Comparison of ENCODE assay signal across 21 cellular contexts in the genomic region with DNA sequence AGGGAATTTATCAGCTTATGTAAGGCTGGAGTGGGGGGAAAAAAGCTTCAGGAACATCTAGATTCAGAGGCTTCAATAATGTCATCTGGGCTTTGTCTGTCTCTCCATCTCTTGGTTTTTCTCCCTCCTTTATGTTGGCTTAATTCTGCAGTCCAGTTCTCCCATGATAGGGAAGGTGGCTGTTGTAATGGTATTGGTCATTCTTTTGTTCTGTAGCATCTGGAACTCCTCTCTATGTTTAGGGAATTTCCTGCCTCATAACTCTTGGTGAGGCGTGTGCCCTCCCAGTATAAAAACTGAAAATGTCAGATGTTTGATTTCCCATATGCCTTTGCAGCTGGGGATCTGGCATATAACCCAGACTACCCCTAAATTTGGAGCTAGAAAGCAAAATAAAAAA.
DNase-seq lines count a peak whose midpoint lies in the region; FAIRE-seq and TF ChIP-seq lines count a peak whose summit lies in the region.
"Had no signal": no experiment of that assay in that cellular context is flagged by ENCODE, and none has a peak within 500 bp of the region (broad histone marks: within the 10 kb centered on the region; RNA-seq: fewer than 3 reads in every experiment).

No MANE protein-coding gene starts in this region.

- no peaks in the 10 kb centered on the region for H3K79me2 ChIP-seq in endothelial cell of umbilical vein (ENCODE audit: control insufficient read depth, insufficient read depth, low read length)

- TF ChIP-seq CTCF in VCaP (conservative IDR thresholded peaks at IDR 0.05) = no peak
- no peak for TF ChIP-seq CTCF in endothelial cell of umbilical vein (IDR thresholded peaks at IDR 0.05; ENCODE audit: extremely low read depth in 1 of 2, insufficient read depth in 1 of 2, low read depth in 1 of 2, low read length in 2 of 2)
- no peak for TF ChIP-seq CTCF in mesothelial cell of epicardium (IDR thresholded peaks at IDR 0.05; ENCODE audit: unreplicated experiment)

- H3K4me1 ChIP-seq in endothelial cell of umbilical vein (ENCODE audit: control insufficient read depth, extremely low read depth, insufficient read depth, low read length) (peaks cover 51% of the 10 kb centered on the region), stomach smooth muscle (ENCODE audit: control insufficient read depth, insufficient read depth, low read length) (peaks cover 37% of the 10 kb centered on the region)

- no peaks in the 10 kb centered on the region for H3K27me3 Mint-ChIP-seq in mesothelial cell of epicardium (ENCODE audit: low read depth)

- H2AFZ ChIP-seq in endothelial cell of umbilical vein (ENCODE audit: low read depth, low read length) = no peak overlapping the region

- H3K4me2 ChIP-seq in endothelial cell of umbilical vein (ENCODE audit: insufficient read depth, low read length) = no peak overlapping the region

- H3K9ac ChIP-seq in endothelial cell of umbilical vein (replicated peaks; ENCODE audit: extremely low read depth, insufficient read depth, low read length) (no peak overlapping the region), stomach smooth muscle (ENCODE audit: low read length in 2 of 2) (peak overlapping the region in 1 of 2 donors; percentile 22)

- TF ChIP-seq POLR2A in endothelial cell of umbilical vein (IDR thresholded peaks at IDR 0.05; ENCODE audit: low read depth, low read length) = no peak

- H3K9me1 ChIP-seq in endothelial cell of umbilical vein (replicated peaks; ENCODE audit: control insufficient read depth, extremely low read depth, insufficient read depth, low read length) = no peaks in the 10 kb centered on the region

- H3K4me1 Mint-ChIP-seq in mesothelial cell of epicardium = peaks cover 65% of the 10 kb centered on the region
- H3K4me1 Mint-ChIP-seq: activated CD4-positive, alpha-beta T cell treated with anti-CD3 and anti-CD28 coated beads, Interleukin-2, amount 10 ng/mL, durations not matched to agents 7 days and 5 days had no signal

- no peaks in the 10 kb centered on the region for H3K9me3 Mint-ChIP-seq in mesothelial cell of epicardium
- H3K9me3 Mint-ChIP-seq: activated CD4-positive, alpha-beta T cell treated with anti-CD3 and anti-CD28 coated beads, Interleukin-2, amount 10 ng/mL, durations not matched to agents 7 days and 5 days; CD8-positive, alpha-beta T cell had no signal

- FAIRE-seq in endothelial cell of umbilical vein (lab: Jason Lieb, UNC) = no peak
- FAIRE-seq: small intestine had no signal

- H3K9me3 ChIP-seq in endothelial cell of umbilical vein (replicated peaks; ENCODE audit: control insufficient read depth, insufficient read depth, low read length) (no peaks in the 10 kb centered on the region), stomach smooth muscle (ENCODE audit: control insufficient read depth in 2 of 2, low read length in 2 of 2) (no peaks in the 10 kb centered on the region)
- H3K9me3 ChIP-seq: adrenal gland, ovary had no signal

- H3K4me3 Mint-ChIP-seq in mesothelial cell of epicardium = no peak overlapping the region
- H3K4me3 Mint-ChIP-seq: activated CD4-positive, alpha-beta T cell treated with anti-CD3 and anti-CD28 coated beads, Interleukin-2, amount 10 ng/mL, durations not matched to agents 7 days and 5 days; CD8-positive, alpha-beta T cell had no signal

- no peaks in the 10 kb centered on the region for H3K27me3 ChIP-seq in endothelial cell of umbilical vein (ENCODE audit: control insufficient read depth in 2 of 2, insufficient read depth in 2 of 2, low read length in 2 of 2)
- no peaks in the 10 kb centered on the region for H3K27me3 ChIP-seq in stomach smooth muscle (ENCODE audit: control insufficient read depth in 1 of 2, insufficient read depth in 2 of 2, low read length in 2 of 2)
- H3K27me3 ChIP-seq: adrenal gland, foreskin keratinocyte, ovary had no signal

- BruUV-seq in endothelial cell of umbilical vein (replicated peaks; lab: Mats Ljungman, UMichigan) = no TSS peak

- CTCF ChIA-PET in endothelial cell of umbilical vein (lab: Charles Lee) = interaction anchor here (1.5 kb wide), 1 partner anchor 197 kb away, joined by 4 read pairs; no protein-coding TSS in a partner anchor

- H3K4me3 ChIP-seq in endothelial cell of umbilical vein (replicated peaks in 1 of 3; ENCODE audit: insufficient read depth in 1 of 3, low read depth in 1 of 3, low read length in 3 of 3) (no peak overlapping the region), stomach smooth muscle (ENCODE audit: low read length in 2 of 2) (no peak overlapping the region)
- H3K4me3 ChIP-seq: adrenal gland, ovary had no signal

- dilution Hi-C loops in endothelial cell of umbilical vein (cut with MboI; ENCODE audit: extremely low pct_ligation_motif_present, low sequenced_read_pairs) = no loop called here

- intact Hi-C loops in endothelial cell of umbilical vein (cut with micrococcal nuclease) = loop anchor here (5.0 kb wide), 1 partner anchor 80 kb away; no protein-coding TSS in a partner anchor

- DNase-seq in endothelial cell of umbilical vein (ENCODE audit: low read depth, low spot score) (peak; percentile 21), mesothelial cell of epicardium (ENCODE audit: low spot score in 2 of 2, unreplicated experiment in 2 of 2) (no peak), DMS53 treated with DMSO at 0.1 percent for 48 hours (lab: John Stamatoyannopoulos, UW; ENCODE audit: unreplicated experiment) (no peak), substantia nigra (lab: John Stamatoyannopoulos, UW) (no peak), NCI-H1930 (lab: John Stamatoyannopoulos, UW) (no peak), anterior cingulate cortex (lab: John Stamatoyannopoulos, UW) (no peak)
- DNase-seq: activated CD4-positive, alpha-beta T cell treated with anti-CD3 and anti-CD28 coated beads, Interleukin-2, amount 10 ng/mL, durations not matched to agents 7 days and 5 days; activated CD8-positive, alpha-beta memory T cell treated with anti-CD3 and anti-CD28 coated beads, Interleukin-2, amount 50 U/mL, for 4 hours; activated effector memory CD4-positive, alpha-beta T cell treated with anti-CD3 and anti-CD28 coated beads, Interleukin-2, amount 50 U/mL, for 16 hours; adrenal gland; CD8-positive, alpha-beta T cell; DMS53; NCI-H1417; NCI-H2171; NCI-H526 treated with DMSO at 0.1 percent for 48 hours; ovary; small intestine; stimulated activated CD4-positive, alpha-beta T cell treated with anti-CD3 and anti-CD28 coated beads, Interleukin-4, amount 100 ng/mL, for 24 hours had no signal

- H3K27ac ChIP-seq in VCaP (peak overlapping the region; percentile 76; the same call in 1 of the 2 replicates), endothelial cell of umbilical vein (ENCODE audit: insufficient read depth, low read depth, low read length) (no peak overlapping the region), stomach smooth muscle (ENCODE audit: low read length) (peak overlapping the region; percentile 90), substantia nigra (ENCODE audit: low read depth, low read length, poor library complexity, severe bottlenecking) (no peak overlapping the region)
- H3K27ac ChIP-seq: foreskin keratinocyte had no signal

- no peaks in the 10 kb centered on the region for H3K36me3 ChIP-seq in endothelial cell of umbilical vein (ENCODE audit: control insufficient read depth in 2 of 2, extremely low read depth in 1 of 2, insufficient read depth in 2 of 2, low read length in 2 of 2)
- H3K36me3 ChIP-seq in stomach smooth muscle (ENCODE audit: control insufficient read depth in 2 of 2, insufficient read depth in 2 of 2, low read length in 2 of 2) = no peaks in the 10 kb centered on the region
- H3K36me3 ChIP-seq: adrenal gland, ovary had no signal

- peak overlapping the region; percentile 47 for H3K27ac Mint-ChIP-seq in mesothelial cell of epicardium
- H3K27ac Mint-ChIP-seq: activated CD4-positive, alpha-beta T cell treated with anti-CD3 and anti-CD28 coated beads, Interleukin-2, amount 10 ng/mL, durations not matched to agents 7 days and 5 days; CD8-positive, alpha-beta T cell had no signal

- H4K20me1 ChIP-seq in endothelial cell of umbilical vein (replicated peaks; ENCODE audit: control insufficient read depth, extremely low read depth, insufficient read depth, low read length) = no peaks in the 10 kb centered on the region

- POLR2A ChIA-PET in endothelial cell of umbilical vein (lab: Charles Lee) = no interaction called here

- H3K36me3 Mint-ChIP-seq in mesothelial cell of epicardium = no peaks in the 10 kb centered on the region
- H3K36me3 Mint-ChIP-seq: CD8-positive, alpha-beta T cell had no signal

TF ChIP-seq in endothelial cell of umbilical vein, 7 proteins besides CTCF, POLR2A, EP300 and RAD21:
- TF ChIP-seq JUN (IDR thresholded peaks at IDR 0.05; ENCODE audit: borderline replicate concordance, insufficient read depth, insufficient read length, low read depth) (no peak), FOS (IDR thresholded peaks at IDR 0.05; ENCODE audit: borderline replicate concordance, insufficient read depth, low read length) (no peak), GATA2 (IDR thresholded peaks at IDR 0.05; ENCODE audit: insufficient read depth, insufficient read length, low read depth, low read length) (no peak), MYC (IDR thresholded peaks at IDR 0.05; ENCODE audit: low read depth, low read length) (no peak), POLR2AphosphoS5 (IDR thresholded peaks at IDR 0.05; ENCODE audit: insufficient read depth, low read depth, low read length) (no peak), EZH2 (IDR thresholded peaks at IDR 0.05; ENCODE audit: borderline replicate concordance, low read depth, low read length, severe bottlenecking) (no peak)
- TF ChIP-seq, protein P1, sequence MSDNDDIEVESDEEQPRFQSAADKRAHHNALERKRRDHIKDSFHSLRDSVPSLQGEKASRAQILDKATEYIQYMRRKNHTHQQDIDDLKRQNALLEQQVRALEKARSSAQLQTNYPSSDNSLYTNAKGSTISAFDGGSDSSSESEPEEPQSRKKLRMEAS (IDR thresholded peaks at IDR 0.05; ENCODE audit: insufficient read depth, insufficient read length) = no peak

Comparison
In these comparisons a context has a peak if more than half of its experiments do, and no peak if none do; other contexts are left out.
1. H3K27ac ChIP-seq: peak in VCaP (single experiment) and stomach smooth muscle (single experiment); none in endothelial cell of umbilical vein (single experiment) and substantia nigra (single experiment).